In genomic region chr1:212608209-212608955, GRCh38 we compare ENCODE assay signal across 1 cellular context.
TF ChIP-seq lines count a peak whose summit lies in the region.

A gene with protein sequence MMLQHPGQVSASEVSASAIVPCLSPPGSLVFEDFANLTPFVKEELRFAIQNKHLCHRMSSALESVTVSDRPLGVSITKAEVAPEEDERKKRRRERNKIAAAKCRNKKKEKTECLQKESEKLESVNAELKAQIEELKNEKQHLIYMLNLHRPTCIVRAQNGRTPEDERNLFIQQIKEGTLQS (plus strand): TSS chr1:212608761. CDS start chr1:212615022, 6,261 bp downstream.

TF ChIP-seq in WTC11, 78 proteins besides CTCF, POLR2A, EP300 and RAD21 (continued from another document and continues in another):
- TF ChIP-seq, protein P1, sequence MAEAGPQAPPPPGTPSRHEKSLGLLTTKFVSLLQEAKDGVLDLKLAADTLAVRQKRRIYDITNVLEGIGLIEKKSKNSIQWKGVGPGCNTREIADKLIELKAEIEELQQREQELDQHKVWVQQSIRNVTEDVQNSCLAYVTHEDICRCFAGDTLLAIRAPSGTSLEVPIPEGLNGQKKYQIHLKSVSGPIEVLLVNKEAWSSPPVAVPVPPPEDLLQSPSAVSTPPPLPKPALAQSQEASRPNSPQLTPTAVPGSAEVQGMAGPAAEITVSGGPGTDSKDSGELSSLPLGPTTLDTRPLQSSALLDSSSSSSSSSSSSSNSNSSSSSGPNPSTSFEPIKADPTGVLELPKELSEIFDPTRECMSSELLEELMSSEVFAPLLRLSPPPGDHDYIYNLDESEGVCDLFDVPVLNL (CRISPR knock-in tag; IDR thresholded peaks at IDR 0.05; ENCODE audit: borderline replicate concordance, low read depth) = 0 out of 2 replicates have a peak, but pooled peaks have one; percentile 42
- TF ChIP-seq NR1H2 (CRISPR knock-in tag; IDR thresholded peaks at IDR 0.05) = no peak
- TF ChIP-seq, protein P2, sequence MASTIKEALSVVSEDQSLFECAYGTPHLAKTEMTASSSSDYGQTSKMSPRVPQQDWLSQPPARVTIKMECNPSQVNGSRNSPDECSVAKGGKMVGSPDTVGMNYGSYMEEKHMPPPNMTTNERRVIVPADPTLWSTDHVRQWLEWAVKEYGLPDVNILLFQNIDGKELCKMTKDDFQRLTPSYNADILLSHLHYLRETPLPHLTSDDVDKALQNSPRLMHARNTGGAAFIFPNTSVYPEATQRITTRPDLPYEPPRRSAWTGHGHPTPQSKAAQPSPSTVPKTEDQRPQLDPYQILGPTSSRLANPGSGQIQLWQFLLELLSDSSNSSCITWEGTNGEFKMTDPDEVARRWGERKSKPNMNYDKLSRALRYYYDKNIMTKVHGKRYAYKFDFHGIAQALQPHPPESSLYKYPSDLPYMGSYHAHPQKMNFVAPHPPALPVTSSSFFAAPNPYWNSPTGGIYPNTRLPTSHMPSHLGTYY (CRISPR knock-in tag; IDR thresholded peaks at IDR 0.05) = no peak
- TF ChIP-seq E2F1 (CRISPR knock-in tag; IDR thresholded peaks at IDR 0.05) = 0 out of 2 replicates have a peak, but pooled peaks have one; percentile 5
- no peak for TF ChIP-seq NR3C1 (CRISPR knock-in tag; conservative IDR thresholded peaks at IDR 0.05; ENCODE audit: low read depth)
- 0 out of 2 replicates have a peak, but pooled peaks have one; percentile 50 for TF ChIP-seq PRRX2 (CRISPR knock-in tag; IDR thresholded peaks at IDR 0.05)
- TF ChIP-seq ZNF396 (CRISPR knock-in tag; IDR thresholded peaks at IDR 0.05; ENCODE audit: borderline replicate concordance) = no peak
- TF ChIP-seq NFATC4 (CRISPR knock-in tag; IDR thresholded peaks at IDR 0.05) = peak; percentile 83
- peak; percentile 40; the same call in 1 of the 2 replicates for TF ChIP-seq TEAD1 (CRISPR knock-in tag; IDR thresholded peaks at IDR 0.05)
- TF ChIP-seq, protein P3, sequence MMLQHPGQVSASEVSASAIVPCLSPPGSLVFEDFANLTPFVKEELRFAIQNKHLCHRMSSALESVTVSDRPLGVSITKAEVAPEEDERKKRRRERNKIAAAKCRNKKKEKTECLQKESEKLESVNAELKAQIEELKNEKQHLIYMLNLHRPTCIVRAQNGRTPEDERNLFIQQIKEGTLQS (CRISPR knock-in tag; conservative IDR thresholded peaks at IDR 0.05) = peak; percentile 98
- TF ChIP-seq ETV6 (CRISPR knock-in tag; IDR thresholded peaks at IDR 0.05) = peak; percentile 66; the same call in 1 of the 2 replicates
- TF ChIP-seq, protein P4, sequence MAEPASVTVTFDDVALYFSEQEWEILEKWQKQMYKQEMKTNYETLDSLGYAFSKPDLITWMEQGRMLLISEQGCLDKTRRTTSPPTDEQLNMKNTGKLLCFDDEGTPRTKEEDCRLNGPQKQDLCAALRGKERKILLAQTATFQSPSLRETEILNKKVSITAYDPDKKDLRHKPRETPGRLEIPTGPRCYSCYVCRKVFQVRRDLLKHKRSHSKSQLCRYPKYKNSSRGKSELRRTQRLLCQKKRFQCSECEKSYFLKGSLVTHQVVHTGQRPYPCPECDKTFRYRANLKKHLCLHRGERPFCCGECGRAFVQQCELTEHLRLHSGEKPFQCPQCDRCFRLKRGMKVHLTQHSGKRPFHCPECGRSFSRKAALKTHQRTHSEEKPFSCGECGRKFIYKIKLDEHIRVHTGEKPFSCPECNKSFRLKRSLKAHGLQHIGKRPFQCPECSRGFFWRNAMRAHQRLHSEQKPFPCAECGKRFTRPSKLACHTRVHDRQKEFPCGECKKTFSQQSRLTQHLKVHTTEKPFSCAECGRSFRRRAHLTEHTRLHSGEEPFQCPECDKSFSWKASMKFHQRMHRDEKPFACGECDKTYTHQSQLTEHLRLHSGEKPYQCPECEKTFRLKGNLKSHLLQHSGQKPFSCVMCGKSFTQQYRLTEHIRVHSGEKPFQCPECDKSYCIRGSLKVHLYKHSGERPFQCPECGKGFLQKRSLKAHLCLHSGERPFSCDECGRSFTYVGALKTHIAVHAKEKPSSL (CRISPR knock-in tag; conservative IDR thresholded peaks at IDR 0.05) = no peak
- peak; percentile 57; the same call in 1 of the 2 replicates for TF ChIP-seq RELA (CRISPR knock-in tag; IDR thresholded peaks at IDR 0.05; ENCODE audit: borderline replicate concordance)
- peak; percentile 86; the same call in 1 of the 2 replicates for TF ChIP-seq MAX (CRISPR knock-in tag; IDR thresholded peaks at IDR 0.05)
- TF ChIP-seq IRF2 (CRISPR knock-in tag; IDR thresholded peaks at IDR 0.05; ENCODE audit: borderline replicate concordance, low read depth) = no peak
- TF ChIP-seq FOXP4 (CRISPR knock-in tag; IDR thresholded peaks at IDR 0.05) = no peak
- TF ChIP-seq TEAD4 (CRISPR knock-in tag; IDR thresholded peaks at IDR 0.05) = no peak
- TF ChIP-seq GTF2I (CRISPR knock-in tag; conservative IDR thresholded peaks at IDR 0.05) = no peak
- TF ChIP-seq SMAD3 (CRISPR knock-in tag; IDR thresholded peaks at IDR 0.05; ENCODE audit: borderline replicate concordance) = 0 out of 2 replicates have a peak, but pooled peaks have one; percentile 17
- peak; percentile 37; the same call in 1 of the 2 replicates for TF ChIP-seq AFF4 (CRISPR knock-in tag; IDR thresholded peaks at IDR 0.05; ENCODE audit: borderline replicate concordance)
- peak; percentile 75 for TF ChIP-seq SP1 (CRISPR knock-in tag; conservative IDR thresholded peaks at IDR 0.05)
- 0 out of 2 replicates have a peak, but pooled peaks have one; percentile 46 for TF ChIP-seq E2F5 (CRISPR knock-in tag; IDR thresholded peaks at IDR 0.05)
- no peak for TF ChIP-seq IRF1 (CRISPR knock-in tag; IDR thresholded peaks at IDR 0.05)
- no peak for TF ChIP-seq ESRRA (CRISPR knock-in tag; IDR thresholded peaks at IDR 0.05; ENCODE audit: borderline replicate concordance)
- TF ChIP-seq, protein P5, sequence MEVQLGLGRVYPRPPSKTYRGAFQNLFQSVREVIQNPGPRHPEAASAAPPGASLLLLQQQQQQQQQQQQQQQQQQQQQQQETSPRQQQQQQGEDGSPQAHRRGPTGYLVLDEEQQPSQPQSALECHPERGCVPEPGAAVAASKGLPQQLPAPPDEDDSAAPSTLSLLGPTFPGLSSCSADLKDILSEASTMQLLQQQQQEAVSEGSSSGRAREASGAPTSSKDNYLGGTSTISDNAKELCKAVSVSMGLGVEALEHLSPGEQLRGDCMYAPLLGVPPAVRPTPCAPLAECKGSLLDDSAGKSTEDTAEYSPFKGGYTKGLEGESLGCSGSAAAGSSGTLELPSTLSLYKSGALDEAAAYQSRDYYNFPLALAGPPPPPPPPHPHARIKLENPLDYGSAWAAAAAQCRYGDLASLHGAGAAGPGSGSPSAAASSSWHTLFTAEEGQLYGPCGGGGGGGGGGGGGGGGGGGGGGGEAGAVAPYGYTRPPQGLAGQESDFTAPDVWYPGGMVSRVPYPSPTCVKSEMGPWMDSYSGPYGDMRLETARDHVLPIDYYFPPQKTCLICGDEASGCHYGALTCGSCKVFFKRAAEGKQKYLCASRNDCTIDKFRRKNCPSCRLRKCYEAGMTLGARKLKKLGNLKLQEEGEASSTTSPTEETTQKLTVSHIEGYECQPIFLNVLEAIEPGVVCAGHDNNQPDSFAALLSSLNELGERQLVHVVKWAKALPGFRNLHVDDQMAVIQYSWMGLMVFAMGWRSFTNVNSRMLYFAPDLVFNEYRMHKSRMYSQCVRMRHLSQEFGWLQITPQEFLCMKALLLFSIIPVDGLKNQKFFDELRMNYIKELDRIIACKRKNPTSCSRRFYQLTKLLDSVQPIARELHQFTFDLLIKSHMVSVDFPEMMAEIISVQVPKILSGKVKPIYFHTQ (CRISPR knock-in tag; IDR thresholded peaks at IDR 0.05) = 0 out of 2 replicates have a peak, but pooled peaks have one; percentile 19
- TF ChIP-seq, protein P6, sequence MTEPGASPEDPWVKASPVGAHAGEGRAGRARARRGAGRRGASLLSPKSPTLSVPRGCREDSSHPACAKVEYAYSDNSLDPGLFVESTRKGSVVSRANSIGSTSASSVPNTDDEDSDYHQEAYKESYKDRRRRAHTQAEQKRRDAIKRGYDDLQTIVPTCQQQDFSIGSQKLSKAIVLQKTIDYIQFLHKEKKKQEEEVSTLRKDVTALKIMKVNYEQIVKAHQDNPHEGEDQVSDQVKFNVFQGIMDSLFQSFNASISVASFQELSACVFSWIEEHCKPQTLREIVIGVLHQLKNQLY (CRISPR knock-in tag; IDR thresholded peaks at IDR 0.05) = 0 out of 2 replicates have a peak, but pooled peaks have one; percentile 33
- peak; percentile 64; the same call in 1 of the 2 replicates for TF ChIP-seq MYBL2 (CRISPR knock-in tag; IDR thresholded peaks at IDR 0.05)
- 0 out of 2 replicates have a peak, but pooled peaks have one; percentile 31 for TF ChIP-seq ZNF317 (CRISPR knock-in tag; IDR thresholded peaks at IDR 0.05; ENCODE audit: borderline replicate concordance, low read depth)
- TF ChIP-seq KAT7 (CRISPR knock-in tag; IDR thresholded peaks at IDR 0.05; ENCODE audit: borderline replicate concordance) = no peak
